In the genomic region with DNA sequence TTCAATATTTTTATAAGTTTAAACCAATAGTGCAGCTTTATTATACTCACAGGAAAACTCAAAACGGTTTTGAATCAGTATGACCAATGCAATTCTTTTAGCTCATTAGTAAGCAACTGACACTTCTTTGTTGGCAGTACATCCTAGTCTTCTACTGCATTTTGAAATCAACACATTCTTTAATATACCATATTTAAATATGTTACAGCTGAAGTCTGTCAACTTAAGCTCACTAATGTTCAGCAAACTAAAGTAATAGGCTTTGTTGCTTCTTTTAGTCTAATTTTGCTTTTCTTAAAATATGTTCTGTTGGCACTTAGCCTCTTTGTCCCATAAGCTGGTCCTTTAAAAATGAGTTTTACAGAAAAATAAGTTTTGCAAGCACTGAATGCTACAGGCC, we compare ENCODE assay signal across 18 cellular contexts. TPM values are rescaled to one million over a fixed set of nuclear protein-coding genes. Genes with fewer than 3 reads are reported as not detected.
"Had no signal": no experiment of that assay in that cellular context is flagged by ENCODE, and none has a peak within 500 bp of the region (broad histone marks: within the 10 kb centered on the region; RNA-seq: fewer than 3 reads in every experiment).

No MANE protein-coding gene starts in this region.

- ATAC-seq: activated CD8-positive, alpha-beta T cell treated with anti-CD3 and anti-CD28 coated beads, Interleukin-2, amount 10 ng/mL, durations not matched to agents 7 days and 5 days; left ventricle myocardium superior; natural killer cell treated with Interleukin-12 subunit alpha and Interleukin-12 subunit beta and Interleukin-15 and Interleukin-18, amount 100 ng/mL, for 72 hours; right cardiac atrium had no signal

- H3K27ac ChIP-seq: colonic mucosa, neutrophil, parathyroid adenoma had no signal

- H2AFZ ChIP-seq: parathyroid adenoma had no signal

- H3K4me3 ChIP-seq: colonic mucosa, esophagus squamous epithelium, skin epidermis, transverse colon had no signal

- DNase-seq: activated CD4-positive, alpha-beta T cell treated with anti-CD3 and anti-CD28 coated beads for 1 hour; activated CD4-positive, alpha-beta T cell treated with anti-CD3 and anti-CD28 coated beads, Interleukin-2, amount 50 U/mL, for 1 hour; activated CD8-positive, alpha-beta T cell treated with anti-CD3 and anti-CD28 coated beads, Interleukin-2, amount 10 ng/mL, durations not matched to agents 7 days and 5 days; activated naive CD4-positive, alpha-beta T cell treated with Interleukin-2 at 50 U/mL for 16 hours; activated naive CD8-positive, alpha-beta T cell treated with anti-CD3 and anti-CD28 coated beads for 36 hours; amniotic stem cell; colonic mucosa; esophagus squamous epithelium; hippocampal formation; left ventricle myocardium superior; right cardiac atrium; stimulated activated CD4-positive, alpha-beta T cell treated with anti-CD3 and anti-CD28 coated beads, Interleukin-1b, Interleukin-23, amount 100 ng/mL, for 48 hours; T-helper 1 cell; transverse colon had no signal

- H3K36me3 ChIP-seq: colonic mucosa, esophagus squamous epithelium, neutrophil, transverse colon had no signal

- H3K4me1 ChIP-seq: colonic mucosa, esophagus squamous epithelium, parathyroid adenoma, transverse colon had no signal

- H3K79me2 ChIP-seq: parathyroid adenoma had no signal

- H3K9me3 ChIP-seq: colonic mucosa, esophagus squamous epithelium, neutrophil, transverse colon had no signal

- H3K27me3 ChIP-seq: colonic mucosa, esophagus squamous epithelium, neutrophil, transverse colon had no signal

RNA-seq across cellular contexts. Expression of gene CCBE1, which starts 55.4 kb away (rescaled TPM):
- total RNA-seq: activated CD8-positive, alpha-beta T cell treated with anti-CD3 and anti-CD28 coated beads, Interleukin-2, amount 10 ng/mL, durations not matched to agents 7 days and 5 days; activated naive CD8-positive, alpha-beta T cell treated with anti-CD3 and anti-CD28 coated beads for 36 hours; natural killer cell treated with Interleukin-12 subunit alpha and Interleukin-12 subunit beta and Interleukin-15 and Interleukin-18, amount 100 ng/mL, for 72 hours had no signal
